ENCODE assay signal across 8 cellular contexts in the genomic region with DNA sequence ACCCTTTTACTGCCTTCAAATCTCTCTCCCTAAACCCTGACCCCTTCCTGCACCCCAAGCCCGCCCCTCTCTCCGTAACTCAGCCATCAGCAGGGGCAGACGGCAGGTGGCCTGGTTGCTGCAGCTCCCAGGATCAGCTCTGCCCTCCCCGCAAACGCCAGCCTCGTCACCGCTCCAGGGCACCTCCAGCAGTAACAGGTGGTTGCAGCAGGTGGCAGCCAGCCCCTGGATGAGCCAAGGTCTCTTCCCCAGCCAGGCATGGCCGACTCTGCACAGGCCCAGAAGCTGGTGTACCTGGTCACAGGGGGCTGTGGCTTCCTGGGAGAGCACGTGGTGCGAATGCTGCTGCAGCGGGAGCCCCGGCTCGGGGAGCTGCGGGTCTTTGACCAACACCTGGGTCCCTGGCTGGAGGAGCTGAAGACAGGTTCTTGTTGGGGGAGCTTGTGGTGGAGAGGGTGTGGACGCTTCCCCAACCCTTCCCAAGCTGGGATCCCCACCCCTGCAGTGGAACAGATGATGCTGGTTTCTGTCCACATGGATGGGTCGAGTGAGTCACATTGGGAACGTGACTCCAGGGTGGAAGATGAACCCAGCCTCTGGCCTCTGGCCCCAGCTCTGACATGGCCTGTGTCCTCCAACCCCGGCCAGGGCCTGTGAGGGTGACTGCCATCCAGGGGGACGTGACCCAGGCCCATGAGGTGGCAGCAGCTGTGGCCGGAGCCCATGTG. TPM values are rescaled to one million over a fixed set of nuclear protein-coding genes. Genes with fewer than 3 reads are reported as not detected.
DNase-seq lines count a peak whose midpoint lies in the region; ATAC-seq and TF ChIP-seq lines count a peak whose summit lies in the region.

No MANE protein-coding gene starts in this region.

- H3K4me1 ChIP-seq in SK-N-SH (ENCODE audit: control insufficient read depth in 1 of 2, insufficient read depth in 2 of 2, low read depth in 1 of 2, low read length in 1 of 2) (peaks cover 5 to 8% of the 10 kb centered on the region in 2 experiments; a peak in 2 of 4 replicates), heart right ventricle (peaks cover 8 to 20% (median 14%) of the 10 kb centered on the region in 9 donors)

- POLR2A ChIA-PET in AG04449 (lab: Yijun Ruan, JAX): interaction anchor here (1.1 to 2.2 kb wide), 10 partner anchors 8 to 457 kb away, joined by 3 to 15 read pairs (median 4); partner anchors contain the start of genes FUS, KAT8, ZNF646 and ZNF668
- POLR2A ChIA-PET in SK-N-SH (lab: Yijun Ruan, JAX): interaction anchor here (1.1 to 1.5 kb wide), 3 partner anchors 88 to 195 kb away, joined by 3 to 7 read pairs (median 5); partner anchors contain the start of genes FUS, ZNF646 and ZNF668

- H3K4me3 ChIP-seq in AG04449 (ENCODE audit: low read depth, low read length): peak overlapping the region; percentile 57
- peak overlapping the region; percentile 31 to 52; a peak in 3 of 4 replicates for H3K4me3 ChIP-seq in SK-N-SH (ENCODE audit: low read depth in 2 of 2, low read length in 1 of 2)
- peak overlapping the region; percentile 12 to 64 (median 58) for H3K4me3 ChIP-seq in heart right ventricle
- peak overlapping the region; percentile 47 for H3K4me3 ChIP-seq in skeletal muscle cell (ENCODE audit: low read depth, low read length)

- no peak; the same call in 1 of the 2 replicates for TF ChIP-seq RAD21 in SK-N-SH (IDR thresholded peaks at IDR 0.05; ENCODE audit: low read length)

- no peak for DNase-seq in AG04449 (ENCODE audit: low read depth, low spot score)
- peak; percentile 27 for DNase-seq in HT1080 (ENCODE audit: low read depth)
- peak; percentile 63 for DNase-seq in SK-N-SH
- DNase-seq in heart right ventricle: no peak
- no peak for DNase-seq in skeletal muscle cell (ENCODE audit: low read depth)
- DNase-seq in stimulated activated CD4-positive, alpha-beta T cell treated with anti-CD3 and anti-CD28 coated beads, Interleukin-4, amount 100 ng/mL, for 24 hours: no peak

- H3K9me2 ChIP-seq in SK-N-SH: no peaks in the 10 kb centered on the region

- CTCF ChIA-PET in AG04449 (lab: Yijun Ruan, JAX) (interaction anchor here (0.9 to 7.8 kb wide), 36 partner anchors 9 to 890 kb away, joined by 3 to 141 read pairs (median 8); partner anchors contain the start of genes ARMC5, PRSS53, VKORC1 and ZNF646), SK-N-SH (lab: Yijun Ruan, JAX) (interaction anchor here (0.6 to 5.3 kb wide), 47 partner anchors 8 to 883 kb away, joined by 3 to 38 read pairs (median 5); partner anchors contain the start of genes FUS, KAT8, ZNF646 and ZNF668)

- H3K4me2 ChIP-seq in SK-N-SH: peak overlapping the region; percentile 80

- no peaks in the 10 kb centered on the region for H3K27me3 ChIP-seq in SK-N-SH (ENCODE audit: insufficient read depth)
- no peaks in the 10 kb centered on the region for H3K27me3 ChIP-seq in heart right ventricle

- H2AFZ ChIP-seq in SK-N-SH (ENCODE audit: low read depth): no peak overlapping the region

- no peak for TF ChIP-seq CTCF in AG04449 (IDR thresholded peaks at IDR 0.05; ENCODE audit: insufficient read depth, low read length, missing control alignments)
- no peak for TF ChIP-seq CTCF in SK-N-SH (IDR thresholded peaks at IDR 0.05)
- no peak for TF ChIP-seq CTCF in heart right ventricle (IDR thresholded peaks at IDR 0.05)

- peak; percentile 7 to 54 (median 26) for ATAC-seq in heart right ventricle
- ATAC-seq in HG03039 (IDR thresholded peaks at IDR 0.05; ENCODE audit: unreplicated experiment): no peak
- ATAC-seq in GM21723 (IDR thresholded peaks at IDR 0.05; ENCODE audit: unreplicated experiment): no peak

- H4K20me1 ChIP-seq in SK-N-SH (ENCODE audit: insufficient read depth): no peaks in the 10 kb centered on the region

- H3K27ac ChIP-seq in SK-N-SH (ENCODE audit: low read depth in 2 of 2, low read length in 1 of 2) (peak overlapping the region; percentile 19 to 58; a peak in 1 of 4 replicates), heart right ventricle (peak overlapping the region in 8 of 10 donors; percentile 37 to 82 (median 72))

- WGBS in SK-N-SH (ENCODE audit: low lambda C conversion rate): 68% methylated on average over 11 of the region's 20 CpGs
- WGBS in heart right ventricle, 2 donors: 59 to 63% methylated on average over 20 of the region's 20 CpGs

- no peak for TF ChIP-seq EP300 in SK-N-SH (IDR thresholded peaks at IDR 0.05; ENCODE audit: borderline replicate concordance in 1 of 2, low read depth in 1 of 2, low read length in 1 of 2)

- peaks cover 5% of the 10 kb centered on the region for H3F3A ChIP-seq in SK-N-SH (replicated peaks; ENCODE audit: insufficient read depth)

- H3K79me2 ChIP-seq in SK-N-SH (ENCODE audit: insufficient read depth): no peaks in the 10 kb centered on the region

- intact Hi-C loops in heart right ventricle (cut with DNase I): loop anchor here in 9 of 10 donors (1.0 to 10.0 kb wide), 21 partner anchors 42 to 889 kb away; partner anchors contain the start of genes ZNF843 (in 7 of the 9), STX4 (in 3 of the 9), ZNF646 (in 3 of the 9) and ZNF668 (in 3 of the 9)

- H3K9me3 ChIP-seq in SK-N-SH: no peaks in the 10 kb centered on the region
- H3K9me3 ChIP-seq in heart right ventricle: no peaks in the 10 kb centered on the region

- H3K9ac ChIP-seq in SK-N-SH: peak overlapping the region; percentile 27; the same call in 1 of the 2 replicates

- H3K36me3 ChIP-seq in SK-N-SH (replicated peaks in 1 of 2; ENCODE audit: control insufficient read depth in 1 of 2, insufficient read depth in 2 of 2, low read length in 1 of 2): peaks cover 0 to 14% of the 10 kb centered on the region in 2 experiments
- H3K36me3 ChIP-seq in heart right ventricle: peaks cover 0 to 63% (median 5%) of the 10 kb centered on the region in 9 donors

TF ChIP-seq in SK-N-SH, 30 proteins besides CTCF, POLR2A, EP300 and RAD21:
- TF ChIP-seq NFIC (IDR thresholded peaks at IDR 0.05; ENCODE audit: borderline replicate concordance) (no peak), FOSL2 (IDR thresholded peaks at IDR 0.05; ENCODE audit: borderline replicate concordance, low read depth) (no peak), RXRA (IDR thresholded peaks at IDR 0.05; ENCODE audit: borderline replicate concordance, low read depth) (no peak), MEF2A (IDR thresholded peaks at IDR 0.05; ENCODE audit: borderline replicate concordance, low read depth) (no peak)

RNA-seq across cellular contexts. Expression of gene HSD3B7, which starts 0.6 kb away (rescaled TPM):
- total RNA-seq in HT1080 (2014; rRNA removed; shearing (Covaris generic)): 7.3 and 8.9 TPM in 2 replicates
- polyA plus RNA-seq in HT1080 (2015; cell fraction: cytosol; rRNA removed): 7.7 and 8.5 TPM in 2 replicates
- polyA plus RNA-seq in HT1080 (2015; cell fraction: nucleus; rRNA removed): 13.9 and 14.6 TPM in 2 replicates
- polyA plus RNA-seq in SK-N-SH (2012; rRNA removed) (12.2 and 12.9 TPM in 2 replicates), heart right ventricle (10 to 100 TPM in 1 of 2 donors, 1 to 10 TPM in 1; 6.8 to 12.2 TPM)
- polyA plus RNA-seq in SK-N-SH (2012; cell fraction: cytosol; rRNA removed): 5.6 and 9.0 TPM in 2 replicates
- polyA plus RNA-seq in SK-N-SH (2012; cell fraction: nucleus; rRNA removed): 19.5 and 19.7 TPM in 2 replicates
- 10 to 100 TPM in 1 of 10 donors, 1 to 10 TPM in 9; 3.3 to 13.3 (median 5.3) TPM for total RNA-seq in heart right ventricle

RNA-seq across cellular contexts. Expression of gene STX1B, which starts 24.9 kb away (rescaled TPM):
- total RNA-seq in HT1080 (2014; rRNA removed; shearing (Covaris generic)): 1.0 and 2.1 TPM in 2 replicates
- polyA plus RNA-seq in HT1080 (2015; cell fraction: cytosol; rRNA removed): 0.27 and 0.43 TPM in 2 replicates
- polyA plus RNA-seq in HT1080 (2015; cell fraction: nucleus; rRNA removed): 4.4 and 4.6 TPM in 2 replicates
- polyA plus RNA-seq in SK-N-SH (2012; rRNA removed) (21.2 and 23.0 TPM in 2 replicates), heart right ventricle (under 1 TPM; 0.07 to 0.29 TPM)
- 5.1 and 6.2 TPM in 2 replicates for polyA plus RNA-seq in SK-N-SH (2012; cell fraction: cytosol; rRNA removed)
- polyA plus RNA-seq in SK-N-SH (2012; cell fraction: nucleus; rRNA removed): 212 TPM in 2 replicates
- total RNA-seq in heart right ventricle: 1 to 10 TPM in 6 of 10 donors, under 1 TPM in 4; 0.20 to 2.3 (median 1.1) TPM

RNA-seq across cellular contexts. Expression of gene SETD1A, which starts 28.0 kb away (rescaled TPM):
- total RNA-seq in HT1080 (2014; rRNA removed; shearing (Covaris generic)): 3.1 and 5.3 TPM in 2 replicates
- polyA plus RNA-seq in HT1080 (2015; cell fraction: cytosol; rRNA removed): 11.8 and 13.1 TPM in 2 replicates
- 20.6 and 26.3 TPM in 2 replicates for polyA plus RNA-seq in HT1080 (2015; cell fraction: nucleus; rRNA removed)
- polyA plus RNA-seq in SK-N-SH (2012; rRNA removed) (2.4 and 6.8 TPM in 2 replicates), heart right ventricle (10 to 100 TPM in 1 of 2 donors, 1 to 10 TPM in 1; 5.8 to 11.2 TPM)
- 4.2 and 6.8 TPM in 2 replicates for polyA plus RNA-seq in SK-N-SH (2012; cell fraction: cytosol; rRNA removed)
- 18.8 and 24.8 TPM in 2 replicates for polyA plus RNA-seq in SK-N-SH (2012; cell fraction: nucleus; rRNA removed)
- 10 to 100 TPM in 2 of 10 donors, 1 to 10 TPM in 8; 7.5 to 11.4 (median 9.2) TPM for total RNA-seq in heart right ventricle

RNA-seq across cellular contexts. Expression of gene ORAI3, which starts 36.7 kb away (rescaled TPM):
- total RNA-seq in HT1080 (2014; rRNA removed; shearing (Covaris generic)): 9.4 and 10.5 TPM in 2 replicates
- polyA plus RNA-seq in HT1080 (2015; cell fraction: cytosol; rRNA removed): 35.6 and 40.4 TPM in 2 replicates
- 33.7 TPM in 2 replicates for polyA plus RNA-seq in HT1080 (2015; cell fraction: nucleus; rRNA removed)
- 29.0 and 31.8 TPM in 2 replicates for polyA plus RNA-seq in SK-N-SH (2012; rRNA removed)
- polyA plus RNA-seq in SK-N-SH (2012; cell fraction: cytosol; rRNA removed): 23.3 and 28.4 TPM in 2 replicates
- polyA plus RNA-seq in SK-N-SH (2012; cell fraction: nucleus; rRNA removed): 32.0 and 34.8 TPM in 2 replicates
- total RNA-seq in heart right ventricle: 10 to 100 TPM in 8 of 10 donors, 1 to 10 TPM in 2; 7.8 to 19.8 (median 11.4) TPM
- 10 to 100 TPM; 10.1 to 15.4 TPM for polyA plus RNA-seq in heart right ventricle

RNA-seq across cellular contexts. Expression of gene STX4, which starts 47.8 kb away (rescaled TPM):
- 37.9 and 43.7 TPM in 2 replicates for total RNA-seq in HT1080 (2014; rRNA removed; shearing (Covaris generic))
- polyA plus RNA-seq in HT1080 (2015; cell fraction: cytosol; rRNA removed): 24.5 and 36.0 TPM in 2 replicates
- polyA plus RNA-seq in HT1080 (2015; cell fraction: nucleus; rRNA removed): 58.5 and 79.6 TPM in 2 replicates
- polyA plus RNA-seq in SK-N-SH (2012; rRNA removed): 117 TPM in 2 replicates
- polyA plus RNA-seq in SK-N-SH (2012; cell fraction: cytosol; rRNA removed): 77.9 and 88.2 TPM in 2 replicates
- 311 and 328 TPM in 2 replicates for polyA plus RNA-seq in SK-N-SH (2012; cell fraction: nucleus; rRNA removed)
- total RNA-seq in heart right ventricle: 10 to 100 TPM; 31.8 to 53.8 (median 38.6) TPM
- polyA plus RNA-seq in heart right ventricle: 10 to 100 TPM; 76.9 to 89.2 TPM

Comparison
In these comparisons a context has a peak if more than half of its experiments do, and no peak if none do; other contexts are left out.
1. DNase-seq: peak in HT1080 (single experiment) and SK-N-SH (single experiment); none in AG04449 (single experiment), heart right ventricle (0 of 2), skeletal muscle cell (single experiment) and stimulated activated CD4-positive, alpha-beta T cell treated with anti-CD3 and anti-CD28 coated beads, Interleukin-4, amount 100 ng/mL, for 24 hours (single experiment).
2. ATAC-seq: peak in heart right ventricle (8 of 8); none in HG03039 (single experiment) and GM21723 (single experiment).
3. Peak in every context shown above with its lines, with median percentiles within 50 percentile points of each other: H3K4me3 ChIP-seq.